ENCODE assay signal across 1 cellular context in genomic region chr14:68796418-68797101, GRCh38.
A peak's percentile ranks its signal among the peaks of the same experiment; 100 is the strongest.
TF ChIP-seq lines count a peak whose summit lies in the region.

No MANE protein-coding gene starts in this region.

TF ChIP-seq in H1, 55 proteins besides CTCF, POLR2A, EP300 and RAD21:
- TF ChIP-seq CBX8 (IDR thresholded peaks at IDR 0.05; ENCODE audit: borderline replicate concordance, low read depth, low read length), result no peak
- peak; percentile 83 for TF ChIP-seq CHD7 (IDR thresholded peaks at IDR 0.05; ENCODE audit: insufficient replicate concordance, low read length)
- peak; percentile 98 for TF ChIP-seq TCF12 (IDR thresholded peaks at IDR 0.05; ENCODE audit: low read depth, low read length)
- TF ChIP-seq TEAD4 (IDR thresholded peaks at IDR 0.05; ENCODE audit: low read depth, low read length), result peak; percentile 70
- peak; percentile 89 for TF ChIP-seq ATF2 (IDR thresholded peaks at IDR 0.05; ENCODE audit: low read length)
- no peak for TF ChIP-seq CREB1 (IDR thresholded peaks at IDR 0.05)
- TF ChIP-seq KDM5A (IDR thresholded peaks at IDR 0.05; ENCODE audit: low read length), result no peak
- no peak for TF ChIP-seq BACH1 (IDR thresholded peaks at IDR 0.05; ENCODE audit: low read length)
- TF ChIP-seq RBBP5 (IDR thresholded peaks at IDR 0.05; ENCODE audit: borderline replicate concordance, low read depth, low read length), result no peak
- no peak for TF ChIP-seq TAF1 (IDR thresholded peaks at IDR 0.05; ENCODE audit: low read depth, low read length)
- peak; percentile 5 for TF ChIP-seq KDM4A (IDR thresholded peaks at IDR 0.05; ENCODE audit: low read depth, low read length, severe bottlenecking)
- TF ChIP-seq ZNF274 (IDR thresholded peaks at IDR 0.05; ENCODE audit: borderline replicate concordance, extremely low read depth, low read length), result no peak
- TF ChIP-seq ASH2L (IDR thresholded peaks at IDR 0.05; ENCODE audit: low read length), result no peak
- TF ChIP-seq ATF3 (IDR thresholded peaks at IDR 0.05; ENCODE audit: insufficient read depth, low read depth, low read length), result peak; percentile 78
- no peak for TF ChIP-seq SRF (IDR thresholded peaks at IDR 0.05; ENCODE audit: low read depth, low read length)
- TF ChIP-seq RFX5 (IDR thresholded peaks at IDR 0.05; ENCODE audit: borderline replicate concordance, low read depth, low read length), result no peak
- no peak for TF ChIP-seq CTBP2 (IDR thresholded peaks at IDR 0.05; ENCODE audit: borderline replicate concordance, insufficient read depth, insufficient read length, low read length)
- no peak for TF ChIP-seq SUZ12 (IDR thresholded peaks at IDR 0.05; ENCODE audit: low read length)
- no peak for TF ChIP-seq USF2 (IDR thresholded peaks at IDR 0.05; ENCODE audit: low read length)
- peak; percentile 4 for TF ChIP-seq TAF7 (optimal IDR thresholded peaks at IDR 0.05; ENCODE audit: borderline replicate concordance, low read depth, low read length)
- TF ChIP-seq NANOG (IDR thresholded peaks at IDR 0.05; ENCODE audit: insufficient read depth, low read depth, low read length, poor library complexity, severe bottlenecking), result no peak
- no peak for TF ChIP-seq FOSL1 (IDR thresholded peaks at IDR 0.05; ENCODE audit: insufficient read depth, low read depth, low read length)
- TF ChIP-seq SIX5 (IDR thresholded peaks at IDR 0.05; ENCODE audit: low read depth, low read length), result no peak
- no peak for TF ChIP-seq CBX5 (IDR thresholded peaks at IDR 0.05; ENCODE audit: low read depth, low read length)
- no peak; the same call in 1 of the 2 replicates for TF ChIP-seq PHF8 (conservative IDR thresholded peaks at IDR 0.05; ENCODE audit: low read depth, low read length)
- no peak for TF ChIP-seq SAP30 (IDR thresholded peaks at IDR 0.05; ENCODE audit: insufficient read depth, insufficient replicate concordance, low read length)
- TF ChIP-seq SP2 (IDR thresholded peaks at IDR 0.05; ENCODE audit: low read length), result no peak
- peak; percentile 42 to 74; a peak in 1 of 4 replicates for TF ChIP-seq HDAC2 (IDR thresholded peaks at IDR 0.05; ENCODE audit: borderline replicate concordance in 1 of 2, low read depth in 2 of 2, low read length in 2 of 2)
- no peak for TF ChIP-seq E2F6 (IDR thresholded peaks at IDR 0.05)
- TF ChIP-seq JUN (IDR thresholded peaks at IDR 0.05; ENCODE audit: low read depth, low read length), result no peak
- TF ChIP-seq CHD1 (IDR thresholded peaks at IDR 0.05; ENCODE audit: low read depth, low read length), result no peak
- no peak for TF ChIP-seq BRCA1 (IDR thresholded peaks at IDR 0.05; ENCODE audit: low read depth, low read length)
- peak; percentile 91 for TF ChIP-seq KDM1A (IDR thresholded peaks at IDR 0.05; ENCODE audit: borderline replicate concordance, low read length)
- TF ChIP-seq YY1 (IDR thresholded peaks at IDR 0.05; ENCODE audit: low read depth, low read length), result peak; percentile 28; the same call in 1 of the 2 replicates
- TF ChIP-seq RXRA (IDR thresholded peaks at IDR 0.05; ENCODE audit: insufficient read depth, low read depth, low read length), result no peak
- TF ChIP-seq SIN3A (conservative IDR thresholded peaks at IDR 0.05 in 1 of 2, IDR thresholded peaks at IDR 0.05 in 1 of 2; ENCODE audit: low read depth in 1 of 2, low read length in 2 of 2), result 0 out of 4 replicates have a peak, but pooled peaks have one; percentile 6 to 85
- TF ChIP-seq EGR1 (IDR thresholded peaks at IDR 0.05; ENCODE audit: borderline replicate concordance, low read depth, low read length), result 0 out of 2 replicates have a peak, but pooled peaks have one; percentile 3
- TF ChIP-seq POLR2AphosphoS5 (IDR thresholded peaks at IDR 0.05; ENCODE audit: low read depth, low read length), result no peak
- no peak for TF ChIP-seq GABPA (IDR thresholded peaks at IDR 0.05; ENCODE audit: borderline replicate concordance, insufficient read depth, low read length)
- TF ChIP-seq CHD2 (IDR thresholded peaks at IDR 0.05; ENCODE audit: low read length), result no peak
- TF ChIP-seq SP4 (IDR thresholded peaks at IDR 0.05; ENCODE audit: low read length), result no peak; the same call in 1 of the 2 replicates
- no peak; the same call in 1 of the 2 replicates for TF ChIP-seq GTF2F1 (IDR thresholded peaks at IDR 0.05; ENCODE audit: borderline replicate concordance, low read depth, low read length)
- TF ChIP-seq RNF2 (IDR thresholded peaks at IDR 0.05; ENCODE audit: borderline replicate concordance, low read depth, low read length, missing control alignments, poor library complexity, severe bottlenecking), result no peak
- TF ChIP-seq CEBPB (IDR thresholded peaks at IDR 0.05; ENCODE audit: low read depth, low read length), result no peak
- TF ChIP-seq SP1 (IDR thresholded peaks at IDR 0.05; ENCODE audit: low read depth, low read length), result peak; percentile 97
- TF ChIP-seq HDAC6 (IDR thresholded peaks at IDR 0.05; ENCODE audit: low read depth, low read length), result no peak
- TF ChIP-seq TBP (IDR thresholded peaks at IDR 0.05; ENCODE audit: low read depth, low read length), result no peak
- TF ChIP-seq NRF1 (IDR thresholded peaks at IDR 0.05; ENCODE audit: low read depth, low read length), result no peak
- TF ChIP-seq MAX (IDR thresholded peaks at IDR 0.05), result no peak
- peak; percentile 2; the same call in 1 of the 2 replicates for TF ChIP-seq JUND (IDR thresholded peaks at IDR 0.05; ENCODE audit: low read length)
- no peak; the same call in 1 of the 2 replicates for TF ChIP-seq POU5F1 (IDR thresholded peaks at IDR 0.05; ENCODE audit: low read depth, low read length)
- TF ChIP-seq SIRT6 (IDR thresholded peaks at IDR 0.05; ENCODE audit: low read length), result no peak
- TF ChIP-seq MAFK (IDR thresholded peaks at IDR 0.05; ENCODE audit: low read depth, low read length), result no peak
- TF ChIP-seq EZH2 (IDR thresholded peaks at IDR 0.05; ENCODE audit: low read depth, low read length, severe bottlenecking), result no peak
- TF ChIP-seq BCL11A (IDR thresholded peaks at IDR 0.05; ENCODE audit: low read depth in 2 of 2, low read length in 2 of 2), result peak; percentile 14 to 32
